ENCODE assay signal across 1 cellular context in the genomic region with DNA sequence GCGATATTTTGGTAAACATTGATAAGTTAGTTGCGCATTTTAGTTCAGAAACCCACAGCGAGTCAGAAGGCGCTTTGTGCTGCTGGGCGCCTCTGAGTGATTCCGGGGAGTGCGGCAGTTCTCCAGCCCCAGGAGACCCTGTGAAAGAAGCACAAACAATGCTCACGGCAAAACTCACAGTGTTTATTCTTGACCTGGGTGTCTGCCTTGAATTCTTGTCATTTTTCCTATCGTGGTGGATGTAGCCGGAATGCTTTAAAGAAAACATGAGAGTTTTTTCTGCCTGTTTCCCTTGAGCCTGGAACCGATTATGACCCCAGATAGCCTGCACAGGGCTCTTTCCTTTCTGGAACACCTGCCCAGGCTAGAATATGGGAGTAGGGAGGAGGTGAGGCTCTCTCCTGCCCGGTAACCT.
TF ChIP-seq lines count a peak whose summit lies in the region.

No MANE protein-coding gene starts in this region.

TF ChIP-seq in HepG2, 621 proteins besides CTCF, POLR2A, EP300 and RAD21:
- TF ChIP-seq FOXC1 (CRISPR knock-in tag; IDR thresholded peaks at IDR 0.05; ENCODE audit: borderline replicate concordance) (no peak), ARID5B (CRISPR knock-in tag; IDR thresholded peaks at IDR 0.05) (peak; percentile 34; the same call in 1 of the 2 replicates), ZNF558 (CRISPR knock-in tag; IDR thresholded peaks at IDR 0.05; ENCODE audit: borderline replicate concordance) (no peak), ZBTB7B (CRISPR knock-in tag; IDR thresholded peaks at IDR 0.05) (no peak), MAFG (CRISPR knock-in tag; IDR thresholded peaks at IDR 0.05) (no peak), SOX5 (CRISPR knock-in tag; IDR thresholded peaks at IDR 0.05; ENCODE audit: borderline replicate concordance) (0 out of 2 replicates have a peak, but pooled peaks have one; percentile 24), FOXP4 (CRISPR knock-in tag; IDR thresholded peaks at IDR 0.05) (0 out of 2 replicates have a peak, but pooled peaks have one; percentile 28), ARNT (IDR thresholded peaks at IDR 0.05) (no peak), ZSCAN9 (CRISPR knock-in tag; IDR thresholded peaks at IDR 0.05; ENCODE audit: borderline replicate concordance) (no peak), ZNF234 (CRISPR knock-in tag; conservative IDR thresholded peaks at IDR 0.05) (no peak), BCL6 (CRISPR knock-in tag; IDR thresholded peaks at IDR 0.05) (peak; percentile 34; the same call in 1 of the 2 replicates), RXRB (CRISPR knock-in tag; IDR thresholded peaks at IDR 0.05; ENCODE audit: borderline replicate concordance) (peak; percentile 36; the same call in 1 of the 2 replicates), NFKBIZ (CRISPR knock-in tag; IDR thresholded peaks at IDR 0.05) (no peak), THRA (CRISPR knock-in tag; IDR thresholded peaks at IDR 0.05; ENCODE audit: borderline replicate concordance) (peak; percentile 25; the same call in 1 of the 2 replicates), SOX13 (IDR thresholded peaks at IDR 0.05) (no peak), SOX13 (CRISPR knock-in tag; conservative IDR thresholded peaks at IDR 0.05 in 1 of 2, IDR thresholded peaks at IDR 0.05 in 1 of 2) (0 out of 4 replicates have a peak, but pooled peaks of 1 of the 2 experiments have one; percentile 21), ZNF256 (CRISPR knock-in tag; conservative IDR thresholded peaks at IDR 0.05) (no peak), ZNF766 (CRISPR knock-in tag; IDR thresholded peaks at IDR 0.05; ENCODE audit: borderline replicate concordance) (no peak), ZNF768 (CRISPR knock-in tag; IDR thresholded peaks at IDR 0.05) (no peak), TEAD3 (CRISPR knock-in tag; optimal IDR thresholded peaks at IDR 0.05; ENCODE audit: borderline replicate concordance) (peak; percentile 87), BHLHE40 (IDR thresholded peaks at IDR 0.05; ENCODE audit: low read length) (no peak)
- TF ChIP-seq, protein P1, sequence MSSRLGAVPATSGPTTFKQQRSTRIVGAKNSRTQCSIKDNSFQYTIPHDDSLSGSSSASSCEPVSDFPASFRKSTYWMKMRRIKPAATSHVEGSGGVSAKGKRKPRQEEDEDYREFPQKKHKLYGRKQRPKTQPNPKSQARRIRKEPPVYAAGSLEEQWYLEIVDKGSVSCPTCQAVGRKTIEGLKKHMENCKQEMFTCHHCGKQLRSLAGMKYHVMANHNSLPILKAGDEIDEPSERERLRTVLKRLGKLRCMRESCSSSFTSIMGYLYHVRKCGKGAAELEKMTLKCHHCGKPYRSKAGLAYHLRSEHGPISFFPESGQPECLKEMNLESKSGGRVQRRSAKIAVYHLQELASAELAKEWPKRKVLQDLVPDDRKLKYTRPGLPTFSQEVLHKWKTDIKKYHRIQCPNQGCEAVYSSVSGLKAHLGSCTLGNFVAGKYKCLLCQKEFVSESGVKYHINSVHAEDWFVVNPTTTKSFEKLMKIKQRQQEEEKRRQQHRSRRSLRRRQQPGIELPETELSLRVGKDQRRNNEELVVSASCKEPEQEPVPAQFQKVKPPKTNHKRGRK (CRISPR knock-in tag; IDR thresholded peaks at IDR 0.05): no peak
